32 cellular contexts compared by ENCODE assay signal in genomic region chr1:20209471-20209870, GRCh38. TPM values are rescaled to one million over a fixed set of nuclear protein-coding genes. Genes with fewer than 3 reads are reported as not detected.
"Had no signal": no experiment of that assay in that cellular context is flagged by ENCODE, and none has a peak within 500 bp of the region (broad histone marks: within the 10 kb centered on the region; RNA-seq: fewer than 3 reads in every experiment).

No MANE protein-coding gene starts in this region.

- H3K4me1 ChIP-seq: SJCRH30 had no signal

- H3K36me3 ChIP-seq: brain microvascular endothelial cell, MG63, Peyer's patch, SJCRH30, WERI-Rb-1 had no signal

- H3K27ac ChIP-seq: brain microvascular endothelial cell, Peyer's patch, RWPE1, SJCRH30, SK-N-MC, WERI-Rb-1 had no signal

- H3K36me3 Mint-ChIP-seq: activated CD8-positive, alpha-beta memory T cell treated with anti-CD3 and anti-CD28 coated beads, Interleukin-2, amount 10 ng/mL, durations not matched to agents 7 days and 5 days; activated naive CD4-positive, alpha-beta T cell treated with anti-CD3 and anti-CD28 coated beads, Interleukin-2, amount 50 U/mL, for 24 hours had no signal

- H3K4me3 Mint-ChIP-seq: activated CD4-positive, alpha-beta memory T cell treated with anti-CD3 and anti-CD28 coated beads, Interleukin-2, amount 10 ng/mL, durations not matched to agents 7 days and 5 days; activated CD8-positive, alpha-beta memory T cell treated with anti-CD3 and anti-CD28 coated beads, Interleukin-2, amount 10 ng/mL, durations not matched to agents 7 days and 5 days; activated naive CD4-positive, alpha-beta T cell treated with anti-CD3 and anti-CD28 coated beads, Interleukin-2, amount 50 U/mL, for 24 hours had no signal

- DNase-seq: activated CD4-positive, alpha-beta memory T cell treated with anti-CD3 and anti-CD28 coated beads, Interleukin-2, amount 10 ng/mL, durations not matched to agents 7 days and 5 days; activated CD4-positive, alpha-beta T cell treated with anti-CD3 and anti-CD28 coated beads for 1 hour; activated CD4-positive, alpha-beta T cell treated with anti-CD3 and anti-CD28 coated beads for 48 hours; activated CD4-positive, CD25-positive, alpha-beta regulatory T cell; activated CD8-positive, alpha-beta memory T cell treated with anti-CD3 and anti-CD28 coated beads for 24 hours; activated CD8-positive, alpha-beta memory T cell treated with anti-CD3 and anti-CD28 coated beads, Interleukin-2, amount 10 ng/mL, durations not matched to agents 7 days and 5 days; activated CD8-positive, alpha-beta memory T cell treated with anti-CD3 and anti-CD28 coated beads, Interleukin-2, amount 50 U/mL, for 48 hours; activated gamma-delta T cell; activated naive CD4-positive, alpha-beta T cell treated with Interleukin-2 at 50 U/mL for 16 hours; activated T-cell treated with anti-CD3 and anti-CD28 coated beads, Interleukin-2, amount 50 U/mL, for 48 hours; amniotic stem cell; aorta; brain microvascular endothelial cell; central memory CD4-positive, alpha-beta T cell; Kasumi-1; KG1; MG63; NCI-H1048; NCI-H1436 treated with DMSO at 0.1 percent for 48 hours; NCI-H1694 treated with DMSO at 0.1 percent for 48 hours; NCI-H2029; NCI-H345; NCI-H524 treated with DMSO at 0.1 percent for 48 hours; Peyer's patch; SJCRH30; T1000; WERI-Rb-1 had no signal

- H3K27me3 ChIP-seq: MG63, Peyer's patch had no signal

- ATAC-seq: activated CD8-positive, alpha-beta memory T cell treated with anti-CD3 and anti-CD28 coated beads, Interleukin-2, amount 10 ng/mL, durations not matched to agents 7 days and 5 days; Right ventricle myocardium inferior had no signal

- H3K9me3 Mint-ChIP-seq: activated CD4-positive, alpha-beta memory T cell treated with anti-CD3 and anti-CD28 coated beads, Interleukin-2, amount 10 ng/mL, durations not matched to agents 7 days and 5 days; activated naive CD4-positive, alpha-beta T cell treated with anti-CD3 and anti-CD28 coated beads, Interleukin-2, amount 50 U/mL, for 24 hours had no signal

- H3K9me3 ChIP-seq: MG63, Peyer's patch, SJCRH30 had no signal

- H3K27ac Mint-ChIP-seq: activated CD4-positive, alpha-beta memory T cell treated with anti-CD3 and anti-CD28 coated beads, Interleukin-2, amount 10 ng/mL, durations not matched to agents 7 days and 5 days; activated CD8-positive, alpha-beta memory T cell treated with anti-CD3 and anti-CD28 coated beads, Interleukin-2, amount 10 ng/mL, durations not matched to agents 7 days and 5 days; activated naive CD4-positive, alpha-beta T cell treated with anti-CD3 and anti-CD28 coated beads, Interleukin-2, amount 50 U/mL, for 24 hours had no signal

- H3K4me3 ChIP-seq: MG63, Peyer's patch, SJCRH30, SK-N-MC had no signal

RNA-seq across cellular contexts. Expression of gene PLA2G2C, which starts 23.2 kb away (rescaled TPM):
- total RNA-seq: activated CD8-positive, alpha-beta memory T cell treated with anti-CD3 and anti-CD28 coated beads, Interleukin-2, amount 10 ng/mL, durations not matched to agents 7 days and 5 days; NCI-H460; Right ventricle myocardium inferior; SJCRH30 had no signal
- polyA plus RNA-seq: aorta had no signal

RNA-seq across cellular contexts. Expression of gene UBXN10, which starts 23.6 kb away (rescaled TPM):
- total RNA-seq: NCI-H460, SJCRH30 had no signal
